Comparison of ENCODE assay signal across 8 cellular contexts in the genomic region with DNA sequence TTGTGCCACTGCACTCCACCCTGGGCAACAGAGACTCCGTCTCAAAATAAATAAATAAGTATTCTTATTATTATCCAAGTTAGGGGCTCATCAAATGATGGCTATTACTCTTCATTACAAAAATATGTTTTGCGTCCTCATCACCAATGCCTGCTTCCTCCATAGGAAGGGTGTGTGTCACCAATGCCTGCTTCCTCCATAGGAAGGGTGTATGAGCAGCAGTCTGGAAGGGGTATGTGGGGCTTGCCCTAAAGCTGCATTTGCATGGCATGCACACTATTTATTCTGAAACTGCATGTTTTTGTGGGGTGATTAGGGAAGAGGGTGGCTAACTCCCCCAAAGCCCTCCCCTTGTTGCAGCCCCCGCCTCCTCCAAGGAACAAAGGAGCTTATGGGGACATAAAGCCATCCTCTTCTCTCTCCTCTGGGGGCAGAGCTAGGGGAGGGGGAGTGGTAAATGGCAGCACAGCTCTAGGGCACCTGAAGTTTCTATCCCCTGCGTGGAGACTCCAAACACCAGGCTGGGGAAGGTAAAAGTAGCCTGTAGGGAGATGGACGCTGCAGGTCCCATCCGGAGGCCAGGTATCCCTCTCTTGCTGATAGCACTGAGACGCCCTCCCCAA. TPM values are rescaled to one million over a fixed set of nuclear protein-coding genes. Genes with fewer than 3 reads are reported as not detected.
DNase-seq lines count a peak whose midpoint lies in the region; ATAC-seq, FAIRE-seq and TF ChIP-seq lines count a peak whose summit lies in the region.

No MANE protein-coding gene starts in this region.

- H3K9me3 Mint-ChIP-seq in Calu3 (ENCODE audit: low read depth, unreplicated experiment) = no peaks in the 10 kb centered on the region
- no peaks in the 10 kb centered on the region for H3K9me3 Mint-ChIP-seq in activated naive CD8-positive, alpha-beta T cell treated with anti-CD3 and anti-CD28 coated beads, Interleukin-2, amount 50 U/mL, for 24 hours

- H3K27me3 ChIP-seq in MG63 = no peaks in the 10 kb centered on the region
- no peaks in the 10 kb centered on the region for H3K27me3 ChIP-seq in thyroid gland
- H3K27me3 ChIP-seq in aorta (ENCODE audit: control insufficient read depth in 1 of 2, insufficient read depth in 2 of 2, low read length in 1 of 2) = no peaks in the 10 kb centered on the region

- DNase-seq in Calu3 = peak; percentile 17
- no peak for DNase-seq in MG63
- DNase-seq in activated naive CD8-positive, alpha-beta T cell treated with anti-CD3 and anti-CD28 coated beads, Interleukin-2, amount 50 U/mL, for 24 hours = peak; percentile 9
- DNase-seq in left kidney (ENCODE audit: low read depth, low spot score) = peak; percentile 60
- no peak for DNase-seq in thyroid gland
- DNase-seq in GDM1 (lab: John Stamatoyannopoulos, UW) = no peak
- DNase-seq in aorta = no peak
- no peak for DNase-seq in RCC 7860 (ENCODE audit: low spot score)

- peak overlapping the region in 2 of 3 donors; percentile 81 to 83 for H3K27ac ChIP-seq in thyroid gland
- H3K27ac ChIP-seq in aorta (ENCODE audit: low read depth in 1 of 2, low read length in 2 of 2) = no peak overlapping the region

- H3K36me3 ChIP-seq in MG63 (peaks cover 5% of the 10 kb centered on the region), thyroid gland (no peaks in the 10 kb centered on the region), aorta (ENCODE audit: control insufficient read depth in 1 of 2, insufficient read depth in 2 of 2, low read length in 1 of 2) (no peaks in the 10 kb centered on the region)

- 43 to 58% methylated on average over 3 to 7 of the region's 7 CpGs for WGBS in thyroid gland, 2 donors
- 40 to 42% methylated on average over 7 of the region's 7 CpGs for WGBS in aorta, 2 donors

- H3K36me3 Mint-ChIP-seq in Calu3 (ENCODE audit: insufficient read depth, unreplicated experiment) = peaks cover 27% of the 10 kb centered on the region
- peaks cover 13% of the 10 kb centered on the region for H3K36me3 Mint-ChIP-seq in activated naive CD8-positive, alpha-beta T cell treated with anti-CD3 and anti-CD28 coated beads, Interleukin-2, amount 50 U/mL, for 24 hours (ENCODE audit: low read depth)

- BruUV-seq in Calu3 (replicated peaks; lab: Mats Ljungman, UMichigan) = no TSS peak

- H3K4me3 ChIP-seq in MG63 (peak overlapping the region; percentile 95), thyroid gland (replicated peaks in 1 of 3) (peak overlapping the region in 2 of 3 donors; percentile 94 to 99), aorta (ENCODE audit: low read length in 2 of 2) (peak overlapping the region in 1 of 2 donors; percentile 91)

- no peak for ATAC-seq in activated naive CD8-positive, alpha-beta T cell treated with anti-CD3 and anti-CD28 coated beads, Interleukin-2, amount 50 U/mL, for 24 hours
- no peak for ATAC-seq in aorta (ENCODE audit: low FRiP score)

- peak overlapping the region; percentile 50 for H3K27ac Mint-ChIP-seq in Calu3 (ENCODE audit: unreplicated experiment)
- peak overlapping the region; percentile 73 for H3K27ac Mint-ChIP-seq in activated naive CD8-positive, alpha-beta T cell treated with anti-CD3 and anti-CD28 coated beads, Interleukin-2, amount 50 U/mL, for 24 hours

- H3K4me1 ChIP-seq in thyroid gland (peaks cover 8 to 24% of the 10 kb centered on the region in 2 donors), aorta (ENCODE audit: control insufficient read depth in 1 of 2, insufficient read depth in 2 of 2, low read length in 2 of 2) (no peaks in the 10 kb centered on the region)

- no peak for FAIRE-seq in RCC 7860 (lab: Jason Lieb, UNC)

- intact Hi-C loops in Calu3 (cut with micrococcal nuclease; ENCODE audit: unreplicated experiment) (no loop called here), thyroid gland (cut with DNase I) (no loop called here), aorta (cut with DNase I) (no loop called here)

- TF ChIP-seq POLR2A in thyroid gland (IDR thresholded peaks at IDR 0.05) = no peak

- H3K9me3 ChIP-seq in MG63 (no peaks in the 10 kb centered on the region), thyroid gland (no peaks in the 10 kb centered on the region), aorta (ENCODE audit: control insufficient read depth, low read length) (no peaks in the 10 kb centered on the region)

- peak overlapping the region; percentile 88 for H3K4me3 Mint-ChIP-seq in Calu3 (ENCODE audit: low read depth, unreplicated experiment)
- peak overlapping the region; percentile 90 for H3K4me3 Mint-ChIP-seq in activated naive CD8-positive, alpha-beta T cell treated with anti-CD3 and anti-CD28 coated beads, Interleukin-2, amount 50 U/mL, for 24 hours

- no peaks in the 10 kb centered on the region for H3K4me1 Mint-ChIP-seq in Calu3 (ENCODE audit: low read depth, unreplicated experiment)
- H3K4me1 Mint-ChIP-seq in activated naive CD8-positive, alpha-beta T cell treated with anti-CD3 and anti-CD28 coated beads, Interleukin-2, amount 50 U/mL, for 24 hours = peaks cover 24% of the 10 kb centered on the region

- CTCF ChIA-PET in Calu3 (lab: Charles Lee) = interaction anchor here (0.6 to 1.5 kb wide), 4 partner anchors 16 to 26 kb away, joined by 3 to 6 read pairs (median 3); no protein-coding TSS in a partner anchor

- no peaks in the 10 kb centered on the region for H3K27me3 Mint-ChIP-seq in Calu3 (ENCODE audit: unreplicated experiment)
- no peaks in the 10 kb centered on the region for H3K27me3 Mint-ChIP-seq in activated naive CD8-positive, alpha-beta T cell treated with anti-CD3 and anti-CD28 coated beads, Interleukin-2, amount 50 U/mL, for 24 hours

- TF ChIP-seq CTCF in Calu3 (IDR thresholded peaks at IDR 0.05; ENCODE audit: unreplicated experiment) = no peak
- no peak for TF ChIP-seq CTCF in thyroid gland (IDR thresholded peaks at IDR 0.05)

RNA-seq across cellular contexts. Expression of gene CAMKK2, which starts 1.3 kb away (rescaled TPM):
- total RNA-seq in Calu3 (2022) (34.0 and 35.7 TPM in 2 replicates), thyroid gland (10 to 100 TPM; 34.1 to 38.4 (median 36.3) TPM), aorta (10 to 100 TPM; 34.4 to 47.6 TPM)
- 35.9 and 36.6 TPM in 2 replicates for total RNA-seq in MG63 (2014; rRNA removed; shearing (Covaris generic); ENCODE audit: low replicate concordance)
- 10 to 100 TPM; 20.7 to 28.1 TPM for polyA plus RNA-seq in aorta

RNA-seq across cellular contexts. Expression of gene ANAPC5, which starts 57.0 kb away (rescaled TPM):
- total RNA-seq in Calu3 (2022) (150 and 153 TPM in 2 replicates), thyroid gland (100 to 1,000 TPM; 114 to 161 (median 135) TPM), aorta (100 to 1,000 TPM; 105 to 118 TPM)
- total RNA-seq in MG63 (2014; rRNA removed; shearing (Covaris generic); ENCODE audit: low replicate concordance) = 156 and 273 TPM in 2 replicates
- polyA plus RNA-seq in aorta = 100 to 1,000 TPM in 1 of 2 donors, 10 to 100 TPM in 1; 46.5 to 255 TPM

Comparison
In these comparisons a context has a peak if more than half of its experiments do, and no peak if none do; other contexts are left out.
1. DNase-seq: peak in Calu3 (single experiment), activated naive CD8-positive, alpha-beta T cell treated with anti-CD3 and anti-CD28 coated beads, Interleukin-2, amount 50 U/mL, for 24 hours (single experiment) and left kidney (single experiment); none in MG63 (single experiment), thyroid gland (0 of 2), GDM1 (single experiment), aorta (0 of 2) and RCC 7860 (single experiment).
2. H3K27ac ChIP-seq: peak in thyroid gland (2 of 3); none in aorta (0 of 2).